ENCODE assay signal across 19 cellular contexts in the genomic region with DNA sequence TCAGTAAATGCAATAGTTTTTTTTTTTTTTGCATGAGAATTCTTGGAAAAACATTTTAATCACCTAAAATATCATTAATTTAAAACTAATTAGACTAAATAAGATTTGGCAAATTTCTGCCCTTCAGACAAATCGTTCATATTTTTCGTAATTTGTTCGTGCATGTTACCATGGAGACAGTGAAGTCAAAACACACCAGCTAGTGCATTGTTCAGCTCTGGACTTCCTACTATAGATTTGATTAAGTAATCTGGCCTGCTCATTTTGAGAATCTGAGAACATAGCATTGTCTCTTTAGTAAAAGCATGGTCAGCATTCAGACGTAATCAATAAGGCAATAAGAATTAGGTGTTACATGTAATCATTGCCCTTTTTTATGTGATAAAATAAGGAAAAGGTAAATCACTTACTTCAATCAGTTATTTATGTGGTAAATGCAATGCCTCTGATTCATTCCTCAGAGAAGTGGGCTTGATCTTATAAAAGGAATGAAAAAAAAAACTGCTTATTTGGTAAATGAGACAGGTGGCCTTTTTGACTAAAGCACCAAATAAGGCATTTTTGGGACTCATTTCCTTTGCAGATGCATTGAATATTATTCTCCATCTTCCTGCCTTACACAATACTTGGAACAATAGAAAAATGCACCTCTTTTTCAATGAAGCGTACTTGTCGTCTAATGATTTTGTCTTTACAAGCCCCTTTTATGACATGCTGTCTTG.
DNase-seq lines count a peak whose midpoint lies in the region; ATAC-seq and TF ChIP-seq lines count a peak whose summit lies in the region.
"Had no signal": no experiment of that assay in that cellular context is flagged by ENCODE, and none has a peak within 500 bp of the region (broad histone marks: within the 10 kb centered on the region; RNA-seq: fewer than 3 reads in every experiment).

No MANE protein-coding gene starts in this region.

- H3K36me3 ChIP-seq in heart right ventricle (no peaks in the 10 kb centered on the region), SK-N-SH (replicated peaks in 1 of 2; ENCODE audit: control insufficient read depth in 1 of 2, insufficient read depth in 2 of 2, low read length in 1 of 2) (no peaks in the 10 kb centered on the region), fibroblast of lung (ENCODE audit: control insufficient read depth, insufficient read depth, low read length) (no peaks in the 10 kb centered on the region)

- no peak for DNase-seq in right cardiac atrium
- DNase-seq in heart right ventricle = no peak
- DNase-seq in SK-N-SH = peak; percentile 55
- DNase-seq in fibroblast of lung (ENCODE audit: low read depth in 2 of 2) = peak; percentile 38 to 62
- DNase-seq in activated T-cell treated with anti-CD3 and anti-CD28 coated beads, Interleukin-2, amount 50 U/mL, for 24 hours = no peak
- DNase-seq in activated T-cell treated with anti-CD3 and anti-CD28 coated beads, Interleukin-2, amount 50 U/mL, for 48 hours = no peak
- DNase-seq in NCI-H82 treated with DMSO at 0.1 percent for 48 hours (lab: John Stamatoyannopoulos, UW; ENCODE audit: unreplicated experiment) = no peak
- DNase-seq: activated CD4-positive, alpha-beta T cell treated with anti-CD3 and anti-CD28 coated beads for 36 hours; activated CD8-positive, alpha-beta memory T cell treated with anti-CD3 and anti-CD28 coated beads, Interleukin-2, amount 50 U/mL, for 48 hours; activated gamma-delta T cell treated with Interleukin-2 at 50 U/mL for 16 hours; amniotic stem cell; DND-41; NCI-H187; NCI-H446 treated with DMSO at 0.1 percent for 48 hours; PC-3; stimulated activated naive CD8-positive, alpha-beta T cell treated with anti-CD3 and anti-CD28 coated beads, Interleukin-15, amount 100 ng/mL, for 72 hours had no signal

- H3K79me2 ChIP-seq in SK-N-SH (ENCODE audit: insufficient read depth) (no peaks in the 10 kb centered on the region), fibroblast of lung (ENCODE audit: control insufficient read depth, insufficient read depth, low read length) (no peaks in the 10 kb centered on the region)

- CTCF ChIA-PET in SK-N-SH (lab: Yijun Ruan, JAX) = interaction anchor here (1.8 kb wide), 1 partner anchor 19 kb away, joined by 4 read pairs; no protein-coding TSS in a partner anchor

- POLR2A ChIA-PET in SK-N-SH (lab: Yijun Ruan, JAX) = no interaction called here

- no peak overlapping the region for H3K4me3 ChIP-seq in right cardiac atrium (ENCODE audit: low read length)
- H3K4me3 ChIP-seq in heart right ventricle = no peak overlapping the region
- no peak overlapping the region for H3K4me3 ChIP-seq in SK-N-SH (ENCODE audit: low read depth in 2 of 2, low read length in 1 of 2)
- no peak overlapping the region for H3K4me3 ChIP-seq in fibroblast of lung (replicated peaks in 1 of 4; ENCODE audit: control extremely low read depth in 1 of 4, insufficient read depth in 1 of 4, low read depth in 3 of 4, low read length in 4 of 4)

- no peaks in the 10 kb centered on the region for H3K9me3 Mint-ChIP-seq in activated T-cell treated with anti-CD3 and anti-CD28 coated beads, Interleukin-2, amount 50 U/mL, for 24 hours
- H3K9me3 Mint-ChIP-seq: stimulated activated naive CD8-positive, alpha-beta T cell treated with anti-CD3 and anti-CD28 coated beads, Interleukin-15, amount 100 ng/mL, for 72 hours; type B pancreatic cell had no signal

- no peaks in the 10 kb centered on the region for H3K36me3 Mint-ChIP-seq in activated T-cell treated with anti-CD3 and anti-CD28 coated beads, Interleukin-2, amount 50 U/mL, for 24 hours (ENCODE audit: low read depth)
- H3K36me3 Mint-ChIP-seq: type B pancreatic cell had no signal

- no peaks in the 10 kb centered on the region for H3F3A ChIP-seq in SK-N-SH (replicated peaks; ENCODE audit: insufficient read depth)

- peaks cover 9% of the 10 kb centered on the region for H3K27me3 Mint-ChIP-seq in activated T-cell treated with anti-CD3 and anti-CD28 coated beads, Interleukin-2, amount 50 U/mL, for 24 hours
- H3K27me3 Mint-ChIP-seq: type B pancreatic cell had no signal

- H4K20me1 ChIP-seq in SK-N-SH (ENCODE audit: insufficient read depth) = no peaks in the 10 kb centered on the region
- H4K20me1 ChIP-seq in fibroblast of lung (ENCODE audit: control insufficient read depth, extremely low read depth, insufficient read depth, low read length) = no peaks in the 10 kb centered on the region

- H3K27me3 ChIP-seq in right cardiac atrium (ENCODE audit: control insufficient read depth, insufficient read depth) (no peaks in the 10 kb centered on the region), heart right ventricle (no peaks in the 10 kb centered on the region), SK-N-SH (ENCODE audit: insufficient read depth) (no peaks in the 10 kb centered on the region), fibroblast of lung (ENCODE audit: control insufficient read depth, insufficient read depth, low read length) (no peaks in the 10 kb centered on the region)

- WGBS in right cardiac atrium = 41% methylated on average over 6 of the region's 6 CpGs
- WGBS in heart right ventricle, 2 donors = 49 to 57% methylated on average over 6 of the region's 6 CpGs
- 57% methylated on average over 6 of the region's 6 CpGs for WGBS in SK-N-SH (ENCODE audit: low lambda C conversion rate)

- H3K4me1 ChIP-seq in right cardiac atrium (ENCODE audit: control insufficient read depth, insufficient read depth, low read length) (no peaks in the 10 kb centered on the region), heart right ventricle (peaks cover 0 to 12% (median 0%) of the 10 kb centered on the region in 9 donors), SK-N-SH (ENCODE audit: control insufficient read depth in 1 of 2, insufficient read depth in 2 of 2, low read depth in 1 of 2, low read length in 1 of 2) (peaks cover 0 to 8% of the 10 kb centered on the region in 2 experiments; a peak in 3 of 4 replicates), fibroblast of lung (ENCODE audit: control insufficient read depth, extremely low read depth, insufficient read depth, low read length) (no peaks in the 10 kb centered on the region)

- ATAC-seq in right cardiac atrium = peak; percentile 51 to 56
- ATAC-seq in heart right ventricle = no peak
- ATAC-seq in HG03280 (IDR thresholded peaks at IDR 0.05; ENCODE audit: unreplicated experiment) = no peak
- ATAC-seq: activated CD4-positive, alpha-beta T cell treated with anti-CD3 and anti-CD28 coated beads for 36 hours; left lobe of liver; PC-3; stimulated activated naive CD8-positive, alpha-beta T cell treated with anti-CD3 and anti-CD28 coated beads, Interleukin-15, amount 100 ng/mL, for 72 hours had no signal

- intact Hi-C loops in right cardiac atrium (cut with DNase I) (no loop called here), heart right ventricle (cut with DNase I) (no loop called here)

- no peak for TF ChIP-seq EP300 in SK-N-SH (IDR thresholded peaks at IDR 0.05; ENCODE audit: borderline replicate concordance in 1 of 2, low read depth in 1 of 2, low read length in 1 of 2)

- no peak overlapping the region for H3K4me3 Mint-ChIP-seq in activated T-cell treated with anti-CD3 and anti-CD28 coated beads, Interleukin-2, amount 50 U/mL, for 24 hours
- H3K4me3 Mint-ChIP-seq: activated CD4-positive, alpha-beta T cell treated with anti-CD3 and anti-CD28 coated beads for 36 hours; stimulated activated naive CD8-positive, alpha-beta T cell treated with anti-CD3 and anti-CD28 coated beads, Interleukin-15, amount 100 ng/mL, for 72 hours; type B pancreatic cell had no signal

- H3K4me1 Mint-ChIP-seq in activated T-cell treated with anti-CD3 and anti-CD28 coated beads, Interleukin-2, amount 50 U/mL, for 24 hours (ENCODE audit: low read depth) = peaks cover 3% of the 10 kb centered on the region

- H2AFZ ChIP-seq in SK-N-SH (ENCODE audit: low read depth) (no peak overlapping the region), fibroblast of lung (ENCODE audit: low read length) (no peak overlapping the region)

- H3K9me3 ChIP-seq in right cardiac atrium (ENCODE audit: control insufficient read depth, low read length) (no peaks in the 10 kb centered on the region), heart right ventricle (no peaks in the 10 kb centered on the region), SK-N-SH (no peaks in the 10 kb centered on the region), fibroblast of lung (ENCODE audit: control insufficient read depth, insufficient read depth, low read depth, low read length) (no peaks in the 10 kb centered on the region)

- TF ChIP-seq CTCF in heart right ventricle (IDR thresholded peaks at IDR 0.05) (no peak), SK-N-SH (IDR thresholded peaks at IDR 0.05) (no peak), fibroblast of lung (conservative IDR thresholded peaks at IDR 0.05 in 1 of 2, IDR thresholded peaks at IDR 0.05 in 1 of 2; ENCODE audit: low read depth in 1 of 2, low read length in 2 of 2) (no peak)

- H3K4me2 ChIP-seq in SK-N-SH (no peak overlapping the region), fibroblast of lung (ENCODE audit: extremely low read depth, insufficient read depth, low read length) (no peak overlapping the region)

- H3K9ac ChIP-seq in SK-N-SH = no peak overlapping the region
- H3K9ac ChIP-seq in fibroblast of lung (ENCODE audit: insufficient read depth, low read length) = no peak overlapping the region

- no peak overlapping the region for H3K27ac Mint-ChIP-seq in activated T-cell treated with anti-CD3 and anti-CD28 coated beads, Interleukin-2, amount 50 U/mL, for 24 hours
- H3K27ac Mint-ChIP-seq: activated CD4-positive, alpha-beta T cell treated with anti-CD3 and anti-CD28 coated beads for 36 hours had no signal

- H3K9me2 ChIP-seq in SK-N-SH = no peaks in the 10 kb centered on the region

- TF ChIP-seq RAD21 in SK-N-SH (IDR thresholded peaks at IDR 0.05; ENCODE audit: low read length) = no peak

- H3K27ac ChIP-seq in right cardiac atrium (ENCODE audit: low read length) = no peak overlapping the region
- no peak overlapping the region for H3K27ac ChIP-seq in heart right ventricle
- no peak overlapping the region; a peak in 1 of 4 replicates for H3K27ac ChIP-seq in SK-N-SH (ENCODE audit: low read depth in 2 of 2, low read length in 1 of 2)
- no peak overlapping the region for H3K27ac ChIP-seq in fibroblast of lung (ENCODE audit: insufficient read depth, low read length)

TF ChIP-seq in SK-N-SH, 30 proteins besides CTCF, POLR2A, EP300 and RAD21 (continues in another document):
- TF ChIP-seq, protein P1, sequence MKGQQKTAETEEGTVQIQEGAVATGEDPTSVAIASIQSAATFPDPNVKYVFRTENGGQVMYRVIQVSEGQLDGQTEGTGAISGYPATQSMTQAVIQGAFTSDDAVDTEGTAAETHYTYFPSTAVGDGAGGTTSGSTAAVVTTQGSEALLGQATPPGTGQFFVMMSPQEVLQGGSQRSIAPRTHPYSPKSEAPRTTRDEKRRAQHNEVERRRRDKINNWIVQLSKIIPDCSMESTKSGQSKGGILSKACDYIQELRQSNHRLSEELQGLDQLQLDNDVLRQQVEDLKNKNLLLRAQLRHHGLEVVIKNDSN (IDR thresholded peaks at IDR 0.05; ENCODE audit: borderline replicate concordance, low read depth) = no peak
- TF ChIP-seq GATA2 (CRISPR knock-in tag; IDR thresholded peaks at IDR 0.05) = no peak
- TF ChIP-seq CHD2 (IDR thresholded peaks at IDR 0.05; ENCODE audit: low read length, partially characterized antibody) = no peak
- no peak for TF ChIP-seq SMC3 (IDR thresholded peaks at IDR 0.05; ENCODE audit: low read depth, low read length)
- no peak for TF ChIP-seq FOSL2 (IDR thresholded peaks at IDR 0.05; ENCODE audit: borderline replicate concordance, low read depth)
- TF ChIP-seq RCOR1 (IDR thresholded peaks at IDR 0.05; ENCODE audit: low read length) = no peak

Comparison
In these comparisons a context has a peak if more than half of its experiments do, and no peak if none do; other contexts are left out.
1. ATAC-seq: peak in right cardiac atrium (2 of 2); none in heart right ventricle (0 of 8) and HG03280 (single experiment).
2. DNase-seq: peak in SK-N-SH (single experiment) and fibroblast of lung (2 of 2); none in right cardiac atrium (0 of 3), heart right ventricle (0 of 2), activated T-cell treated with anti-CD3 and anti-CD28 coated beads, Interleukin-2, amount 50 U/mL, for 24 hours (single experiment), activated T-cell treated with anti-CD3 and anti-CD28 coated beads, Interleukin-2, amount 50 U/mL, for 48 hours (0 of 2) and NCI-H82 treated with DMSO at 0.1 percent for 48 hours (single experiment).